Comparison of ENCODE assay signal across 15 cellular contexts in the genomic region with DNA sequence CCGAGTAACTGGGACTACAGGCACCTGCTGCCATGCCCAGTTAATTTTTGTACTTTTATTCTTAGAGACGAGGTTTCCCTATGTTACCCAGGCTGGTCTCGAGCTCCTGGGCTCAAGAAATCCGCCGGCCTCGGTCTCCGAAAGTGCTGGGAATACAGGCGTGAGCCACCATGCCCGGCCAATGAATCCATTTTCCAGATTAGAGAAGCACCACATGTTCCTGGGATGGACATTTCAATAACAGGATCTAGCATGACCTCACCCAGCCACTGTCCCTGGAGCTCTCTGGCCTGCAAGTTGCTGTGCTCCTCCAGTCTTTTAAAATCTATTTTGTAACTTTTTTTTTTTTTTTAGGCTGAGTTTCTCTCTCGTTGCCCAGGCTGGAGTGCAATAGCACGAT. TPM values are rescaled to one million over a fixed set of nuclear protein-coding genes. Genes with fewer than 3 reads are reported as not detected.
DNase-seq lines count a peak whose midpoint lies in the region; ATAC-seq and TF ChIP-seq lines count a peak whose summit lies in the region.
"Had no signal": no experiment of that assay in that cellular context is flagged by ENCODE, and none has a peak within 500 bp of the region (broad histone marks: within the 10 kb centered on the region; RNA-seq: fewer than 3 reads in every experiment).

No MANE protein-coding gene starts in this region.

- no peaks in the 10 kb centered on the region for H3K27me3 Mint-ChIP-seq in activated naive CD4-positive, alpha-beta T cell treated with anti-CD3 and anti-CD28 coated beads, Interleukin-2, amount 10 ng/mL, durations not matched to agents 7 days and 5 days
- no peaks in the 10 kb centered on the region for H3K27me3 Mint-ChIP-seq in dendritic cell treated with granulocyte-macrophage colony-stimulating factor and Interleukin-4, amounts not matched to agents 40 ng/mL and 50 ng/mL, for 4 days
- no peaks in the 10 kb centered on the region for H3K27me3 Mint-ChIP-seq in stimulated activated naive CD8-positive, alpha-beta T cell treated with anti-CD3 and anti-CD28 coated beads, Interleukin-15, amount 100 ng/mL, for 72 hours

- no peak for TF ChIP-seq EP300 in SK-N-SH (IDR thresholded peaks at IDR 0.05; ENCODE audit: borderline replicate concordance in 1 of 2, low read depth in 1 of 2, low read length in 1 of 2)

- TF ChIP-seq RAD21 in SK-N-SH (IDR thresholded peaks at IDR 0.05; ENCODE audit: low read length), result no peak

- intact Hi-C loops in dendritic cell treated with granulocyte-macrophage colony-stimulating factor and Interleukin-4, amounts not matched to agents 40 ng/mL and 50 ng/mL, for 4 days (cut with micrococcal nuclease), result no loop called here

- no peaks in the 10 kb centered on the region for H3K9me3 ChIP-seq in SK-N-SH
- H3K9me3 ChIP-seq: ovary, suprapubic skin had no signal

- H3K9me2 ChIP-seq in SK-N-SH, result no peaks in the 10 kb centered on the region

- CTCF ChIA-PET in activated naive CD4-positive, alpha-beta T cell treated with anti-CD3 and anti-CD28 coated beads, Interleukin-2, amount 10 ng/mL, durations not matched to agents 7 days and 5 days (lab: Charles Lee), result interaction anchor here (0.7 to 10.1 kb wide), 3 partner anchors 11 to 44 kb away, joined by 3 to 111 read pairs (median 3); no protein-coding TSS in a partner anchor
- CTCF ChIA-PET in SK-N-SH (lab: Yijun Ruan, JAX), result interaction anchor here (2.6 kb wide), 1 partner anchor 27 kb away, joined by 12 read pairs; no protein-coding TSS in a partner anchor

- no peaks in the 10 kb centered on the region for H3K27me3 ChIP-seq in HL-60 (ENCODE audit: insufficient read depth, poor library complexity, severe bottlenecking)
- H3K27me3 ChIP-seq in SK-N-SH (ENCODE audit: insufficient read depth), result no peaks in the 10 kb centered on the region
- H3K27me3 ChIP-seq: ovary, suprapubic skin had no signal

- H3K36me3 Mint-ChIP-seq in activated naive CD4-positive, alpha-beta T cell treated with anti-CD3 and anti-CD28 coated beads, Interleukin-2, amount 10 ng/mL, durations not matched to agents 7 days and 5 days, result peaks cover 37% of the 10 kb centered on the region
- peaks cover 54% of the 10 kb centered on the region for H3K36me3 Mint-ChIP-seq in dendritic cell treated with granulocyte-macrophage colony-stimulating factor and Interleukin-4, amounts not matched to agents 40 ng/mL and 50 ng/mL, for 4 days (ENCODE audit: low read depth)

- POLR2A ChIA-PET in SK-N-SH (lab: Yijun Ruan, JAX), result no interaction called here

- no peak overlapping the region for H2AFZ ChIP-seq in SK-N-SH (ENCODE audit: low read depth)

- no peak overlapping the region for H3K4me2 ChIP-seq in SK-N-SH
- H3K4me2 ChIP-seq: smooth muscle cell had no signal

- H4K20me1 ChIP-seq in SK-N-SH (ENCODE audit: insufficient read depth), result no peaks in the 10 kb centered on the region

- DNase-seq in activated naive CD4-positive, alpha-beta T cell treated with anti-CD3 and anti-CD28 coated beads, Interleukin-2, amount 10 ng/mL, durations not matched to agents 7 days and 5 days, result peak; percentile 18
- DNase-seq in activated naive CD4-positive, alpha-beta T cell (lab: John Stamatoyannopoulos, UW), result no peak
- DNase-seq in HL-60 (ENCODE audit: low read depth in 1 of 2, low spot score in 1 of 2), result no peak
- no peak for DNase-seq in stimulated activated naive CD8-positive, alpha-beta T cell treated with anti-CD3 and anti-CD28 coated beads, Interleukin-15, amount 100 ng/mL, for 72 hours
- DNase-seq in SK-N-SH, result no peak
- DNase-seq in DMS153 (lab: John Stamatoyannopoulos, UW), result no peak
- DNase-seq: DMS53, dorsolateral prefrontal cortex, NCI-H2081 treated with DMSO at 0.1 percent for 48 hours, NCI-H774, ovary had no signal

- no peaks in the 10 kb centered on the region for H3F3A ChIP-seq in SK-N-SH (replicated peaks; ENCODE audit: insufficient read depth)

- peaks cover 92% of the 10 kb centered on the region for H3K4me1 Mint-ChIP-seq in activated naive CD4-positive, alpha-beta T cell treated with anti-CD3 and anti-CD28 coated beads, Interleukin-2, amount 10 ng/mL, durations not matched to agents 7 days and 5 days
- H3K4me1 Mint-ChIP-seq in dendritic cell treated with granulocyte-macrophage colony-stimulating factor and Interleukin-4, amounts not matched to agents 40 ng/mL and 50 ng/mL, for 4 days (ENCODE audit: low read depth), result peaks cover 95% of the 10 kb centered on the region
- H3K4me1 Mint-ChIP-seq in stimulated activated naive CD8-positive, alpha-beta T cell treated with anti-CD3 and anti-CD28 coated beads, Interleukin-15, amount 100 ng/mL, for 72 hours, result peaks cover 98% of the 10 kb centered on the region

- no peak overlapping the region for H3K9ac ChIP-seq in SK-N-SH

- H3K27ac ChIP-seq in HL-60 (replicated peaks) (peak overlapping the region; percentile 95), SK-N-SH (ENCODE audit: low read depth in 2 of 2, low read length in 1 of 2) (no peak overlapping the region)
- H3K27ac ChIP-seq: ovary, suprapubic skin had no signal

- no peaks in the 10 kb centered on the region for H3K79me2 ChIP-seq in SK-N-SH (ENCODE audit: insufficient read depth)

- no peaks in the 10 kb centered on the region for H3K9me3 Mint-ChIP-seq in activated naive CD4-positive, alpha-beta T cell treated with anti-CD3 and anti-CD28 coated beads, Interleukin-2, amount 10 ng/mL, durations not matched to agents 7 days and 5 days
- no peaks in the 10 kb centered on the region for H3K9me3 Mint-ChIP-seq in dendritic cell treated with granulocyte-macrophage colony-stimulating factor and Interleukin-4, amounts not matched to agents 40 ng/mL and 50 ng/mL, for 4 days
- no peaks in the 10 kb centered on the region for H3K9me3 Mint-ChIP-seq in stimulated activated naive CD8-positive, alpha-beta T cell treated with anti-CD3 and anti-CD28 coated beads, Interleukin-15, amount 100 ng/mL, for 72 hours

- TF ChIP-seq CTCF in HL-60 (IDR thresholded peaks at IDR 0.05; ENCODE audit: insufficient read depth, low read length) (no peak), SK-N-SH (IDR thresholded peaks at IDR 0.05) (no peak)

- 70% methylated on average over 11 of the region's 11 CpGs for WGBS in SK-N-SH (ENCODE audit: low lambda C conversion rate)

- no peak for ATAC-seq in stimulated activated naive CD8-positive, alpha-beta T cell treated with anti-CD3 and anti-CD28 coated beads, Interleukin-15, amount 100 ng/mL, for 72 hours
- no peak for ATAC-seq in HG02884 (IDR thresholded peaks at IDR 0.05; ENCODE audit: unreplicated experiment)

- peak overlapping the region; percentile 83 for H3K4me3 Mint-ChIP-seq in activated naive CD4-positive, alpha-beta T cell treated with anti-CD3 and anti-CD28 coated beads, Interleukin-2, amount 10 ng/mL, durations not matched to agents 7 days and 5 days
- H3K4me3 Mint-ChIP-seq in dendritic cell treated with granulocyte-macrophage colony-stimulating factor and Interleukin-4, amounts not matched to agents 40 ng/mL and 50 ng/mL, for 4 days, result peak overlapping the region; percentile 95
- H3K4me3 Mint-ChIP-seq in stimulated activated naive CD8-positive, alpha-beta T cell treated with anti-CD3 and anti-CD28 coated beads, Interleukin-15, amount 100 ng/mL, for 72 hours, result peak overlapping the region; percentile 89 to 95

- H3K27ac Mint-ChIP-seq in activated naive CD4-positive, alpha-beta T cell treated with anti-CD3 and anti-CD28 coated beads, Interleukin-2, amount 10 ng/mL, durations not matched to agents 7 days and 5 days, result peak overlapping the region; percentile 96
- H3K27ac Mint-ChIP-seq in dendritic cell treated with granulocyte-macrophage colony-stimulating factor and Interleukin-4, amounts not matched to agents 40 ng/mL and 50 ng/mL, for 4 days, result peak overlapping the region; percentile 98
- peak overlapping the region; percentile 81 to 92 for H3K27ac Mint-ChIP-seq in stimulated activated naive CD8-positive, alpha-beta T cell treated with anti-CD3 and anti-CD28 coated beads, Interleukin-15, amount 100 ng/mL, for 72 hours

- H3K4me1 ChIP-seq in SK-N-SH (ENCODE audit: control insufficient read depth in 1 of 2, insufficient read depth in 2 of 2, low read depth in 1 of 2, low read length in 1 of 2), result no peaks in the 10 kb centered on the region; a peak in 1 of 4 replicates

- H3K4me3 ChIP-seq in HL-60 (replicated peaks; ENCODE audit: insufficient read depth, low read length), result peak overlapping the region; percentile 20
- no peak overlapping the region for H3K4me3 ChIP-seq in SK-N-SH (ENCODE audit: low read depth in 2 of 2, low read length in 1 of 2)
- H3K4me3 ChIP-seq: ovary, smooth muscle cell, suprapubic skin had no signal

- no peaks in the 10 kb centered on the region for H3K36me3 ChIP-seq in SK-N-SH (replicated peaks in 1 of 2; ENCODE audit: control insufficient read depth in 1 of 2, insufficient read depth in 2 of 2, low read length in 1 of 2)
- H3K36me3 ChIP-seq: ovary, suprapubic skin had no signal

TF ChIP-seq in SK-N-SH, 30 proteins besides CTCF, POLR2A, EP300 and RAD21 (continues in another document):
- TF ChIP-seq, protein P1, sequence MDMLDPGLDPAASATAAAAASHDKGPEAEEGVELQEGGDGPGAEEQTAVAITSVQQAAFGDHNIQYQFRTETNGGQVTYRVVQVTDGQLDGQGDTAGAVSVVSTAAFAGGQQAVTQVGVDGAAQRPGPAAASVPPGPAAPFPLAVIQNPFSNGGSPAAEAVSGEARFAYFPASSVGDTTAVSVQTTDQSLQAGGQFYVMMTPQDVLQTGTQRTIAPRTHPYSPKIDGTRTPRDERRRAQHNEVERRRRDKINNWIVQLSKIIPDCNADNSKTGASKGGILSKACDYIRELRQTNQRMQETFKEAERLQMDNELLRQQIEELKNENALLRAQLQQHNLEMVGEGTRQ (IDR thresholded peaks at IDR 0.05; ENCODE audit: borderline replicate concordance, low read depth, low read length), result no peak
- TF ChIP-seq MXI1 (IDR thresholded peaks at IDR 0.05; ENCODE audit: low read depth, low read length) (no peak), GATA2 (CRISPR knock-in tag; IDR thresholded peaks at IDR 0.05) (no peak), RFX5 (IDR thresholded peaks at IDR 0.05; ENCODE audit: low read length) (no peak)
- TF ChIP-seq, protein P2, sequence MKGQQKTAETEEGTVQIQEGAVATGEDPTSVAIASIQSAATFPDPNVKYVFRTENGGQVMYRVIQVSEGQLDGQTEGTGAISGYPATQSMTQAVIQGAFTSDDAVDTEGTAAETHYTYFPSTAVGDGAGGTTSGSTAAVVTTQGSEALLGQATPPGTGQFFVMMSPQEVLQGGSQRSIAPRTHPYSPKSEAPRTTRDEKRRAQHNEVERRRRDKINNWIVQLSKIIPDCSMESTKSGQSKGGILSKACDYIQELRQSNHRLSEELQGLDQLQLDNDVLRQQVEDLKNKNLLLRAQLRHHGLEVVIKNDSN (IDR thresholded peaks at IDR 0.05; ENCODE audit: borderline replicate concordance, low read depth), result no peak

RNA-seq across cellular contexts. Expression of a gene that starts 2.2 kb away (rescaled TPM):
- 0.03 TPM in 1 of 2 replicates, not detected in the other for polyA plus RNA-seq in SK-N-SH (2012; rRNA removed)
- polyA plus RNA-seq in SK-N-SH (2012; cell fraction: cytosol; rRNA removed), result 0.03 TPM in 1 of 2 replicates, not detected in the other
- polyA plus RNA-seq in SK-N-SH (2012; cell fraction: nucleus; rRNA removed), result 0.28 and 0.37 TPM in 2 replicates

RNA-seq across cellular contexts. Expression of a gene that starts 42.2 kb away (rescaled TPM):
- polyA plus RNA-seq in SK-N-SH (2012; rRNA removed), result 23.7 and 26.8 TPM in 2 replicates
- polyA plus RNA-seq in SK-N-SH (2012; cell fraction: cytosol; rRNA removed), result 15.1 and 21.2 TPM in 2 replicates
- 15.7 and 19.5 TPM in 2 replicates for polyA plus RNA-seq in SK-N-SH (2012; cell fraction: nucleus; rRNA removed)
